In genomic region chr22:31958625-31959239, GRCh38 we compare ENCODE assay signal across 18 cellular contexts. TPM values are rescaled to one million over a fixed set of nuclear protein-coding genes. Genes with fewer than 3 reads are reported as not detected.
A peak's percentile ranks its signal among the peaks of the same experiment; 100 is the strongest.
DNase-seq lines count a peak whose midpoint lies in the region; ATAC-seq and TF ChIP-seq lines count a peak whose summit lies in the region.
"Had no signal": no experiment of that assay in that cellular context is flagged by ENCODE, and none has a peak within 500 bp of the region (broad histone marks: within the 10 kb centered on the region; RNA-seq: fewer than 3 reads in every experiment).

No MANE protein-coding gene starts in this region.

- H3K9me3 Mint-ChIP-seq in activated CD4-positive, alpha-beta T cell treated with anti-CD3 and anti-CD28 coated beads, Interleukin-2, amount 10 ng/mL, durations not matched to agents 24 days and 14 days, result no peaks in the 10 kb centered on the region
- H3K9me3 Mint-ChIP-seq in CD8-positive, alpha-beta T cell, result no peaks in the 10 kb centered on the region
- H3K9me3 Mint-ChIP-seq in activated T-helper 17 cell treated with anti-CD3 and anti-CD28 coated beads, Interleukin-2, amount 50 U/mL, for 72 hours, result peaks cover 4% of the 10 kb centered on the region
- H3K9me3 Mint-ChIP-seq in memory B cell, result no peaks in the 10 kb centered on the region
- H3K9me3 Mint-ChIP-seq in activated naive CD8-positive, alpha-beta T cell treated with anti-CD3 and anti-CD28 coated beads, Interleukin-2, amount 50 U/mL, for 24 hours, result no peaks in the 10 kb centered on the region
- H3K9me3 Mint-ChIP-seq: naive B cell had no signal

- CTCF ChIA-PET in CD8-positive, alpha-beta T cell (lab: Charles Lee), result interaction anchor here (1.3 to 4.3 kb wide), 3 partner anchors 12 to 293 kb away, joined by 3 to 31 read pairs (median 26); no protein-coding TSS in a partner anchor

- intact Hi-C loops in activated CD4-positive, alpha-beta T cell treated with anti-CD3 and anti-CD28 coated beads, Interleukin-2, amount 10 ng/mL, durations not matched to agents 24 days and 14 days (cut with micrococcal nuclease), result no loop called here
- intact Hi-C loops in CD8-positive, alpha-beta T cell (cut with DNase I, micrococcal nuclease), result no loop called here

- no peak for DNase-seq in activated CD4-positive, alpha-beta T cell treated with anti-CD3 and anti-CD28 coated beads, Interleukin-2, amount 10 ng/mL, durations not matched to agents 24 days and 14 days
- DNase-seq in activated CD4-positive, alpha-beta T cell treated with anti-CD3 and anti-CD28 coated beads for 48 hours, result no peak
- DNase-seq in CD8-positive, alpha-beta T cell, result peak in 2 of 7 experiments; percentile 17 to 40
- DNase-seq in memory B cell (ENCODE audit: low spot score in 2 of 2) (no peak), NCI-H1417 treated with DMSO at 0.1 percent for 48 hours (lab: John Stamatoyannopoulos, UW) (no peak)
- DNase-seq in activated naive CD8-positive, alpha-beta T cell treated with anti-CD3 and anti-CD28 coated beads, Interleukin-2, amount 50 U/mL, for 24 hours, result no peak
- DNase-seq: C1 segment of cervical spinal cord; effector CD8-positive, alpha-beta T cell; MV-4-11; naive B cell; NCI-H2029; NCI-H510A; psoas muscle; SW 1271; WERI-Rb-1 had no signal

- H3K27me3 ChIP-seq in CD8-positive, alpha-beta T cell (ENCODE audit: insufficient read depth, low read length), result no peaks in the 10 kb centered on the region
- H3K27me3 ChIP-seq: tibial nerve had no signal

- no peak overlapping the region for H3K27ac ChIP-seq in CD8-positive, alpha-beta T cell (ENCODE audit: low read depth, low read length)
- H3K27ac ChIP-seq: psoas muscle, tibial nerve, WERI-Rb-1 had no signal

- POLR2A ChIA-PET in CD8-positive, alpha-beta T cell (lab: Charles Lee), result no interaction called here

- no peak overlapping the region for H3K4me3 ChIP-seq in CD8-positive, alpha-beta T cell (ENCODE audit: low read depth, low read length)
- H3K4me3 ChIP-seq: psoas muscle, tibial nerve had no signal

- H3K4me1 Mint-ChIP-seq in activated CD4-positive, alpha-beta T cell treated with anti-CD3 and anti-CD28 coated beads, Interleukin-2, amount 10 ng/mL, durations not matched to agents 24 days and 14 days, result peaks cover 32% of the 10 kb centered on the region
- peaks cover 48% of the 10 kb centered on the region for H3K4me1 Mint-ChIP-seq in CD8-positive, alpha-beta T cell (ENCODE audit: low read depth)
- peaks cover 54% of the 10 kb centered on the region for H3K4me1 Mint-ChIP-seq in activated T-helper 17 cell treated with anti-CD3 and anti-CD28 coated beads, Interleukin-2, amount 50 U/mL, for 72 hours
- peaks cover 9% of the 10 kb centered on the region for H3K4me1 Mint-ChIP-seq in memory B cell
- H3K4me1 Mint-ChIP-seq in activated naive CD8-positive, alpha-beta T cell treated with anti-CD3 and anti-CD28 coated beads, Interleukin-2, amount 50 U/mL, for 24 hours, result peaks cover 34% of the 10 kb centered on the region

- H3K36me3 ChIP-seq in CD8-positive, alpha-beta T cell (ENCODE audit: insufficient read depth, low read length), result no peaks in the 10 kb centered on the region

- peaks cover 3% of the 10 kb centered on the region for H3K27me3 Mint-ChIP-seq in activated CD4-positive, alpha-beta T cell treated with anti-CD3 and anti-CD28 coated beads, Interleukin-2, amount 10 ng/mL, durations not matched to agents 24 days and 14 days
- no peaks in the 10 kb centered on the region for H3K27me3 Mint-ChIP-seq in CD8-positive, alpha-beta T cell (ENCODE audit: low read depth)
- no peaks in the 10 kb centered on the region for H3K27me3 Mint-ChIP-seq in activated T-helper 17 cell treated with anti-CD3 and anti-CD28 coated beads, Interleukin-2, amount 50 U/mL, for 72 hours
- H3K27me3 Mint-ChIP-seq in memory B cell, result no peaks in the 10 kb centered on the region
- no peaks in the 10 kb centered on the region for H3K27me3 Mint-ChIP-seq in activated naive CD8-positive, alpha-beta T cell treated with anti-CD3 and anti-CD28 coated beads, Interleukin-2, amount 50 U/mL, for 24 hours
- H3K27me3 Mint-ChIP-seq: naive B cell had no signal

- no peak for TF ChIP-seq CTCF in CD8-positive, alpha-beta T cell (IDR thresholded peaks at IDR 0.05)

- peaks cover 32% of the 10 kb centered on the region for H3K4me1 ChIP-seq in CD8-positive, alpha-beta T cell (ENCODE audit: insufficient read depth, low read length)

- H3K27ac Mint-ChIP-seq in activated CD4-positive, alpha-beta T cell treated with anti-CD3 and anti-CD28 coated beads, Interleukin-2, amount 10 ng/mL, durations not matched to agents 24 days and 14 days, result peak overlapping the region; percentile 27
- H3K27ac Mint-ChIP-seq in CD8-positive, alpha-beta T cell, result peak overlapping the region; percentile 89
- H3K27ac Mint-ChIP-seq in activated T-helper 17 cell treated with anti-CD3 and anti-CD28 coated beads, Interleukin-2, amount 50 U/mL, for 72 hours, result peak overlapping the region; percentile 67
- H3K27ac Mint-ChIP-seq in memory B cell, result peak overlapping the region; percentile 52
- H3K27ac Mint-ChIP-seq in activated naive CD8-positive, alpha-beta T cell treated with anti-CD3 and anti-CD28 coated beads, Interleukin-2, amount 50 U/mL, for 24 hours, result no peak overlapping the region

- no peaks in the 10 kb centered on the region for H3K9me3 ChIP-seq in CD8-positive, alpha-beta T cell (ENCODE audit: low read length)
- H3K9me3 ChIP-seq: psoas muscle, tibial nerve had no signal

- ATAC-seq in CD8-positive, alpha-beta T cell, result peak; percentile 68
- peak; percentile 70 for ATAC-seq in activated T-helper 17 cell treated with anti-CD3 and anti-CD28 coated beads, Interleukin-2, amount 50 U/mL, for 72 hours (replicated peaks)
- ATAC-seq in memory B cell (ENCODE audit: low read depth) (no peak), HG03521 (IDR thresholded peaks at IDR 0.05; ENCODE audit: unreplicated experiment) (no peak)
- ATAC-seq in activated naive CD8-positive, alpha-beta T cell treated with anti-CD3 and anti-CD28 coated beads, Interleukin-2, amount 50 U/mL, for 24 hours, result no peak
- ATAC-seq: psoas muscle had no signal

- H3K36me3 Mint-ChIP-seq in activated CD4-positive, alpha-beta T cell treated with anti-CD3 and anti-CD28 coated beads, Interleukin-2, amount 10 ng/mL, durations not matched to agents 24 days and 14 days (ENCODE audit: low read depth), result peaks cover 37% of the 10 kb centered on the region
- peaks cover 21% of the 10 kb centered on the region for H3K36me3 Mint-ChIP-seq in CD8-positive, alpha-beta T cell
- peaks cover 49% of the 10 kb centered on the region for H3K36me3 Mint-ChIP-seq in activated T-helper 17 cell treated with anti-CD3 and anti-CD28 coated beads, Interleukin-2, amount 50 U/mL, for 72 hours (ENCODE audit: low read depth)
- peaks cover 17% of the 10 kb centered on the region for H3K36me3 Mint-ChIP-seq in memory B cell
- H3K36me3 Mint-ChIP-seq in activated naive CD8-positive, alpha-beta T cell treated with anti-CD3 and anti-CD28 coated beads, Interleukin-2, amount 50 U/mL, for 24 hours (ENCODE audit: low read depth), result peaks cover 31% of the 10 kb centered on the region

- H3K4me3 Mint-ChIP-seq in activated CD4-positive, alpha-beta T cell treated with anti-CD3 and anti-CD28 coated beads, Interleukin-2, amount 10 ng/mL, durations not matched to agents 24 days and 14 days, result no peak overlapping the region
- peak overlapping the region; percentile 19 for H3K4me3 Mint-ChIP-seq in CD8-positive, alpha-beta T cell
- H3K4me3 Mint-ChIP-seq in activated T-helper 17 cell treated with anti-CD3 and anti-CD28 coated beads, Interleukin-2, amount 50 U/mL, for 72 hours, result peak overlapping the region; percentile 77
- no peak overlapping the region for H3K4me3 Mint-ChIP-seq in memory B cell
- no peak overlapping the region for H3K4me3 Mint-ChIP-seq in activated naive CD8-positive, alpha-beta T cell treated with anti-CD3 and anti-CD28 coated beads, Interleukin-2, amount 50 U/mL, for 24 hours
- H3K4me3 Mint-ChIP-seq: naive B cell had no signal

RNA-seq across cellular contexts. Expression of gene YWHAH, which starts 14.4 kb away (rescaled TPM):
- 138 and 141 TPM in 2 replicates for total RNA-seq in activated CD4-positive, alpha-beta T cell treated with anti-CD3 and anti-CD28 coated beads, Interleukin-2, amount 10 ng/mL, durations not matched to agents 24 days and 14 days
- total RNA-seq in CD8-positive, alpha-beta T cell, result 10 to 100 TPM; 22.4 to 24.3 TPM
- total RNA-seq in activated T-helper 17 cell treated with anti-CD3 and anti-CD28 coated beads, Interleukin-2, amount 50 U/mL, for 72 hours, result 100 to 1,000 TPM; 168 to 211 TPM

Comparison
In these comparisons a context has a peak if more than half of its experiments do, and no peak if none do; other contexts are left out.
1. H3K4me3 Mint-ChIP-seq: peak in CD8-positive, alpha-beta T cell (single experiment) and activated T-helper 17 cell treated with anti-CD3 and anti-CD28 coated beads, Interleukin-2, amount 50 U/mL, for 72 hours (single experiment); none in activated CD4-positive, alpha-beta T cell treated with anti-CD3 and anti-CD28 coated beads, Interleukin-2, amount 10 ng/mL, durations not matched to agents 24 days and 14 days (single experiment), memory B cell (single experiment) and activated naive CD8-positive, alpha-beta T cell treated with anti-CD3 and anti-CD28 coated beads, Interleukin-2, amount 50 U/mL, for 24 hours (single experiment).
2. ATAC-seq: peak in CD8-positive, alpha-beta T cell (single experiment) and activated T-helper 17 cell treated with anti-CD3 and anti-CD28 coated beads, Interleukin-2, amount 50 U/mL, for 72 hours (single experiment); none in memory B cell (single experiment), HG03521 (single experiment) and activated naive CD8-positive, alpha-beta T cell treated with anti-CD3 and anti-CD28 coated beads, Interleukin-2, amount 50 U/mL, for 24 hours (single experiment).